ENCODE assay signal across 8 cellular contexts in genomic region chr17:59332890-59333377, GRCh38. TPM values are rescaled to one million over a fixed set of nuclear protein-coding genes. Genes with fewer than 3 reads are reported as not detected.
DNase-seq lines count a peak whose midpoint lies in the region; ATAC-seq and TF ChIP-seq lines count a peak whose summit lies in the region.

No MANE protein-coding gene starts in this region.

- H3K27me3 ChIP-seq in psoas muscle (ENCODE audit: insufficient read depth in 3 of 3, low read length in 2 of 3), result no peaks in the 10 kb centered on the region

- peak overlapping the region; percentile 89 for H3K4me3 ChIP-seq in psoas muscle

- TF ChIP-seq CTCF in psoas muscle (IDR thresholded peaks at IDR 0.05), result no peak

- ATAC-seq in activated T-cell treated with anti-CD3 and anti-CD28 coated beads, Interleukin-2, amount 50 U/mL, for 72 hours (replicated peaks in 1 of 2), result no peak
- ATAC-seq in left cardiac atrium, result peak; percentile 1 to 7
- peak; percentile 18 to 65 (median 45) for ATAC-seq in psoas muscle
- ATAC-seq in esophagus mucosa, result no peak

- no peaks in the 10 kb centered on the region for H3K9me3 ChIP-seq in psoas muscle

- peaks cover 0 to 3% of the 10 kb centered on the region in 2 donors for H3K36me3 ChIP-seq in psoas muscle (ENCODE audit: insufficient read depth in 1 of 2, low read depth in 1 of 2)

- peak overlapping the region; percentile 98 for H3K27ac ChIP-seq in psoas muscle

- H3K27ac Mint-ChIP-seq in activated T-cell treated with anti-CD3 and anti-CD28 coated beads, Interleukin-2, amount 50 U/mL, for 72 hours, result peak overlapping the region; percentile 74

- H3K4me1 Mint-ChIP-seq in activated T-cell treated with anti-CD3 and anti-CD28 coated beads, Interleukin-2, amount 50 U/mL, for 72 hours (ENCODE audit: low read depth), result peaks cover 46% of the 10 kb centered on the region

- intact Hi-C loops in left cardiac atrium (cut with DNase I) (loop anchor here (5.0 to 10.0 kb wide), 3 partner anchors 34 to 109 kb away; no protein-coding TSS in a partner anchor), psoas muscle (cut with DNase I) (loop anchor here (2.0 to 5.0 kb wide), 2 partner anchors 34 to 38 kb away; no protein-coding TSS in a partner anchor)

- 3 to 18% (median 4%) methylated on average over 8 of the region's 8 CpGs for WGBS in psoas muscle, 3 donors

- no peaks in the 10 kb centered on the region for H3K9me3 Mint-ChIP-seq in activated T-cell treated with anti-CD3 and anti-CD28 coated beads, Interleukin-2, amount 50 U/mL, for 72 hours

- peaks cover 0 to 2% of the 10 kb centered on the region in 2 donors for H3K36me3 Mint-ChIP-seq in activated T-cell treated with anti-CD3 and anti-CD28 coated beads, Interleukin-2, amount 50 U/mL, for 72 hours (ENCODE audit: insufficient read depth in 2 of 2)

- peak overlapping the region; percentile 91 to 92 for H3K4me3 Mint-ChIP-seq in activated T-cell treated with anti-CD3 and anti-CD28 coated beads, Interleukin-2, amount 50 U/mL, for 72 hours

- H3K27me3 Mint-ChIP-seq in activated T-cell treated with anti-CD3 and anti-CD28 coated beads, Interleukin-2, amount 50 U/mL, for 72 hours (ENCODE audit: low read depth), result no peaks in the 10 kb centered on the region

- DNase-seq in HCEC 1CT (peak; percentile 10), left cardiac atrium (peak; percentile 36), psoas muscle (peak; percentile 47 to 66), H4 (ENCODE audit: low spot score) (no peak), hepatic stellate cell (ENCODE audit: low spot score) (no peak)
- no peak for DNase-seq in activated T-cell treated with anti-CD3 and anti-CD28 coated beads, Interleukin-2, amount 50 U/mL, for 72 hours
- no peak for DNase-seq in effector CD4-positive, alpha-beta T cell

- H3K4me1 ChIP-seq in psoas muscle, result peaks cover 65% of the 10 kb centered on the region

RNA-seq across cellular contexts. Expression of gene YPEL2, which starts 1.5 kb away (rescaled TPM):
- total RNA-seq in activated T-cell treated with anti-CD3 and anti-CD28 coated beads, Interleukin-2, amount 50 U/mL, for 72 hours, result 10 to 100 TPM; 13.4 to 18.9 TPM
- total RNA-seq in left cardiac atrium (10 to 100 TPM; 10.5 to 25.4 TPM), psoas muscle (10 to 100 TPM; 19.9 to 47.8 (median 22.3) TPM), esophagus mucosa (5.7 TPM)
- polyA plus RNA-seq in psoas muscle, result 10 to 100 TPM in 1 of 3 donors, 1 to 10 TPM in 2; 1.9 to 10.6 (median 6.9) TPM
- total RNA-seq in H4 (2014; rRNA removed; shearing (Covaris generic)), result 0.86 and 1.9 TPM in 2 replicates

Comparison
In these comparisons a context has a peak if more than half of its experiments do, and no peak if none do; other contexts are left out.
1. DNase-seq: peak in HCEC 1CT (single experiment), left cardiac atrium (single experiment) and psoas muscle (2 of 2); none in activated T-cell treated with anti-CD3 and anti-CD28 coated beads, Interleukin-2, amount 50 U/mL, for 72 hours (0 of 2), H4 (single experiment), effector CD4-positive, alpha-beta T cell (single experiment) and hepatic stellate cell (single experiment).
2. ATAC-seq: peak in left cardiac atrium (2 of 2) and psoas muscle (4 of 4); none in activated T-cell treated with anti-CD3 and anti-CD28 coated beads, Interleukin-2, amount 50 U/mL, for 72 hours (0 of 2) and esophagus mucosa (single experiment).